30 cellular contexts compared by ENCODE assay signal in genomic region chr3:180093535-180093934, GRCh38. TPM values are rescaled to one million over a fixed set of nuclear protein-coding genes. Genes with fewer than 3 reads are reported as not detected.
"Had no signal": no experiment of that assay in that cellular context is flagged by ENCODE, and none has a peak within 500 bp of the region (broad histone marks: within the 10 kb centered on the region; RNA-seq: fewer than 3 reads in every experiment).

No MANE protein-coding gene starts in this region.

- ATAC-seq: esophagus mucosa; gastroesophageal sphincter; heart left ventricle; left lobe of liver; mucosa of descending colon; naive thymus-derived CD4-positive, alpha-beta T cell; psoas muscle; right cardiac atrium; stimulated activated memory B cell treated with anti-CD40 and anti-IgM and Interleukin-4, amounts not matched to agents 10 μg/mL and 1 μg/mL and 100 μg/mL, for 72 hours; stimulated activated naive CD8-positive, alpha-beta T cell treated with anti-CD3 and anti-CD28 coated beads, Interleukin-15, Interleukin-2, amounts not matched to agents 100 U/mL and 50 U/mL, for 24 hours had no signal

- H3K36me3 ChIP-seq: colonic mucosa, gastroesophageal sphincter, heart left ventricle, neural progenitor cell, ovary, spleen, tibial artery had no signal

- H3K27ac ChIP-seq: colonic mucosa, epithelial cell of prostate, gastroesophageal sphincter, heart left ventricle, hepatocyte, neural progenitor cell, ovary, psoas muscle, skin epidermis, spleen, testis, tibial artery had no signal

- DNase-seq: colonic mucosa; effector CD8-positive, alpha-beta T cell; endodermal cell; foreskin fibroblast; kidney; mesenchymal stem cell; mucosa of descending colon; naive thymus-derived CD4-positive, alpha-beta T cell; nucleus accumbens; ovary; posterior cingulate gyrus; psoas muscle; right cardiac atrium; spleen; stimulated activated CD4-positive, alpha-beta T cell treated with anti-CD3 and anti-CD28 coated beads, Interleukin-4, amount 100 ng/mL, for 4 hours; stimulated activated naive CD8-positive, alpha-beta T cell treated with anti-CD3 and anti-CD28 coated beads, Interleukin-15, Interleukin-2, amounts not matched to agents 100 U/mL and 50 U/mL, for 24 hours; substantia nigra; testis; tibial artery had no signal

- H3K27me3 ChIP-seq: colonic mucosa, gastroesophageal sphincter, heart left ventricle, hepatocyte, neural progenitor cell, ovary, spleen, testis, tibial artery had no signal

- H3K9me3 ChIP-seq: colonic mucosa, heart left ventricle, mucosa of descending colon, ovary, psoas muscle, testis, tibial artery had no signal

- H3K4me3 ChIP-seq: colonic mucosa, gastroesophageal sphincter, heart left ventricle, hepatocyte, mucosa of descending colon, neural progenitor cell, ovary, psoas muscle, skin epidermis, spleen, testis, tibial artery had no signal

- H3K4me1 ChIP-seq: colonic mucosa, gastroesophageal sphincter, heart left ventricle, neural progenitor cell, psoas muscle, spleen, testis, tibial artery had no signal

RNA-seq across cellular contexts. Expression of gene PEX5L, which starts 56.8 kb away (rescaled TPM):
- total RNA-seq: colonic mucosa, esophagus mucosa, kidney, left lobe of liver, lower leg skin, lung microvascular endothelial cell, psoas muscle had no signal
